In the genomic region with DNA sequence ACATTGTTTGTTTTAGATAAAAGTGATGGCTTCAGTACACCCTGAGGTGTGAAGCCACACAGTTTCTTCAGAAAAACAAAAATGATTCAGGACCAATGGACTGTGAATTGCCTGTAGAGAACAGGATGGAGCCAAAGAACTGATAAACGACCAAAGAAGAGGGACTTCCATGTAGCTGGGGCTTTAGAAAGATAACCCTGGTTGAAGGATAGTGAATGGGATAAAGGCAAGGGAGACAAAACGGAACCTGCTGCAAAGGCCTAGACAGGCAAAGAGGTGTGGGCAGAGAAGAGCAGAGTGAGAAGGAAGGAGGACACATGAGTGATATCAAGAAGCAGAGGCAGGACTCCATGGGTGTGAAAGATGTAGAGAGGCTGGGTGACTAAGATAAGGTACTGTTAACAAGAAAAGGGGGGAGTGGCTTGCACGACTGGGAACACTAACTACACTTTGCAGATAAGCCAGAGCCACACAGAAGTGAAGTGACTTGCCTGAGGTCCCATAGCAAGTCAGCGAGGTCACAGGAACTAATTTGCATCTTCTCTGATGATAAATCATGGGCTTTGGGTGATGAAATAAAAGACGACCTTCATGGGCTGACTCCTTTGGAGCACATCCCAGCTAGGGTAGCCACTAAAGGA, we compare ENCODE assay signal across 1 cellular context.
TF ChIP-seq lines count a peak whose summit lies in the region.

No MANE protein-coding gene starts in this region.

TF ChIP-seq in HepG2, 621 proteins besides CTCF, POLR2A, EP300 and RAD21 (continued from another document):
- TF ChIP-seq, protein P1, sequence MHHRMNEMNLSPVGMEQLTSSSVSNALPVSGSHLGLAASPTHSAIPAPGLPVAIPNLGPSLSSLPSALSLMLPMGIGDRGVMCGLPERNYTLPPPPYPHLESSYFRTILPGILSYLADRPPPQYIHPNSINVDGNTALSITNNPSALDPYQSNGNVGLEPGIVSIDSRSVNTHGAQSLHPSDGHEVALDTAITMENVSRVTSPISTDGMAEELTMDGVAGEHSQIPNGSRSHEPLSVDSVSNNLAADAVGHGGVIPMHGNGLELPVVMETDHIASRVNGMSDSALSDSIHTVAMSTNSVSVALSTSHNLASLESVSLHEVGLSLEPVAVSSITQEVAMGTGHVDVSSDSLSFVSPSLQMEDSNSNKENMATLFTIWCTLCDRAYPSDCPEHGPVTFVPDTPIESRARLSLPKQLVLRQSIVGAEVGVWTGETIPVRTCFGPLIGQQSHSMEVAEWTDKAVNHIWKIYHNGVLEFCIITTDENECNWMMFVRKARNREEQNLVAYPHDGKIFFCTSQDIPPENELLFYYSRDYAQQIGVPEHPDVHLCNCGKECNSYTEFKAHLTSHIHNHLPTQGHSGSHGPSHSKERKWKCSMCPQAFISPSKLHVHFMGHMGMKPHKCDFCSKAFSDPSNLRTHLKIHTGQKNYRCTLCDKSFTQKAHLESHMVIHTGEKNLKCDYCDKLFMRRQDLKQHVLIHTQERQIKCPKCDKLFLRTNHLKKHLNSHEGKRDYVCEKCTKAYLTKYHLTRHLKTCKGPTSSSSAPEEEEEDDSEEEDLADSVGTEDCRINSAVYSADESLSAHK (CRISPR knock-in tag; IDR thresholded peaks at IDR 0.05; ENCODE audit: borderline replicate concordance), result no peak
- no peak for TF ChIP-seq IRX3 (CRISPR knock-in tag; IDR thresholded peaks at IDR 0.05; ENCODE audit: borderline replicate concordance, low read depth)
- TF ChIP-seq, protein P2, sequence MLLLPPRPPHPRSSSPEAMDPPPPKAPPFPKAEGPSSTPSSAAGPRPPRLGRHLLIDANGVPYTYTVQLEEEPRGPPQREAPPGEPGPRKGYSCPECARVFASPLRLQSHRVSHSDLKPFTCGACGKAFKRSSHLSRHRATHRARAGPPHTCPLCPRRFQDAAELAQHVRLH (CRISPR knock-in tag; IDR thresholded peaks at IDR 0.05; ENCODE audit: borderline replicate concordance, low read depth), result no peak
- TF ChIP-seq, protein P3, sequence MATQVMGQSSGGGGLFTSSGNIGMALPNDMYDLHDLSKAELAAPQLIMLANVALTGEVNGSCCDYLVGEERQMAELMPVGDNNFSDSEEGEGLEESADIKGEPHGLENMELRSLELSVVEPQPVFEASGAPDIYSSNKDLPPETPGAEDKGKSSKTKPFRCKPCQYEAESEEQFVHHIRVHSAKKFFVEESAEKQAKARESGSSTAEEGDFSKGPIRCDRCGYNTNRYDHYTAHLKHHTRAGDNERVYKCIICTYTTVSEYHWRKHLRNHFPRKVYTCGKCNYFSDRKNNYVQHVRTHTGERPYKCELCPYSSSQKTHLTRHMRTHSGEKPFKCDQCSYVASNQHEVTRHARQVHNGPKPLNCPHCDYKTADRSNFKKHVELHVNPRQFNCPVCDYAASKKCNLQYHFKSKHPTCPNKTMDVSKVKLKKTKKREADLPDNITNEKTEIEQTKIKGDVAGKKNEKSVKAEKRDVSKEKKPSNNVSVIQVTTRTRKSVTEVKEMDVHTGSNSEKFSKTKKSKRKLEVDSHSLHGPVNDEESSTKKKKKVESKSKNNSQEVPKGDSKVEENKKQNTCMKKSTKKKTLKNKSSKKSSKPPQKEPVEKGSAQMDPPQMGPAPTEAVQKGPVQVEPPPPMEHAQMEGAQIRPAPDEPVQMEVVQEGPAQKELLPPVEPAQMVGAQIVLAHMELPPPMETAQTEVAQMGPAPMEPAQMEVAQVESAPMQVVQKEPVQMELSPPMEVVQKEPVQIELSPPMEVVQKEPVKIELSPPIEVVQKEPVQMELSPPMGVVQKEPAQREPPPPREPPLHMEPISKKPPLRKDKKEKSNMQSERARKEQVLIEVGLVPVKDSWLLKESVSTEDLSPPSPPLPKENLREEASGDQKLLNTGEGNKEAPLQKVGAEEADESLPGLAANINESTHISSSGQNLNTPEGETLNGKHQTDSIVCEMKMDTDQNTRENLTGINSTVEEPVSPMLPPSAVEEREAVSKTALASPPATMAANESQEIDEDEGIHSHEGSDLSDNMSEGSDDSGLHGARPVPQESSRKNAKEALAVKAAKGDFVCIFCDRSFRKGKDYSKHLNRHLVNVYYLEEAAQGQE (IDR thresholded peaks at IDR 0.05; ENCODE audit: borderline replicate concordance in 1 of 2, low read depth in 1 of 2, low read length in 2 of 2), result no peak
- no peak for TF ChIP-seq TBL1XR1 (IDR thresholded peaks at IDR 0.05; ENCODE audit: borderline replicate concordance, low read length, partially characterized antibody)
- TF ChIP-seq DNMT3B (CRISPR knock-in tag; conservative IDR thresholded peaks at IDR 0.05), result no peak
- no peak for TF ChIP-seq SCMH1 (CRISPR knock-in tag; IDR thresholded peaks at IDR 0.05; ENCODE audit: borderline replicate concordance)
- TF ChIP-seq, protein P4, sequence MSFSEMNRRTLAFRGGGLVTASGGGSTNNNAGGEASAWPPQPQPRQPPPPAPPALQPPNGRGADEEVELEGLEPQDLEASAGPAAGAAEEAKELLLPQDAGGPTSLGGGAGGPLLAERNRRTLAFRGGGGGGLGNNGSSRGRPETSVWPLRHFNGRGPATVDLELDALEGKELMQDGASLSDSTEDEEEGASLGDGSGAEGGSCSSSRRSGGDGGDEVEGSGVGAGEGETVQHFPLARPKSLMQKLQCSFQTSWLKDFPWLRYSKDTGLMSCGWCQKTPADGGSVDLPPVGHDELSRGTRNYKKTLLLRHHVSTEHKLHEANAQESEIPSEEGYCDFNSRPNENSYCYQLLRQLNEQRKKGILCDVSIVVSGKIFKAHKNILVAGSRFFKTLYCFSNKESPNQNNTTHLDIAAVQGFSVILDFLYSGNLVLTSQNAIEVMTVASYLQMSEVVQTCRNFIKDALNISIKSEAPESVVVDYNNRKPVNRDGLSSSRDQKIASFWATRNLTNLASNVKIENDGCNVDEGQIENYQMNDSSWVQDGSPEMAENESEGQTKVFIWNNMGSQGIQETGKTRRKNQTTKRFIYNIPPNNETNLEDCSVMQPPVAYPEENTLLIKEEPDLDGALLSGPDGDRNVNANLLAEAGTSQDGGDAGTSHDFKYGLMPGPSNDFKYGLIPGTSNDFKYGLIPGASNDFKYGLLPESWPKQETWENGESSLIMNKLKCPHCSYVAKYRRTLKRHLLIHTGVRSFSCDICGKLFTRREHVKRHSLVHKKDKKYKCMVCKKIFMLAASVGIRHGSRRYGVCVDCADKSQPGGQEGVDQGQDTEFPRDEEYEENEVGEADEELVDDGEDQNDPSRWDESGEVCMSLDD (CRISPR knock-in tag; IDR thresholded peaks at IDR 0.05; ENCODE audit: borderline replicate concordance), result no peak
- TF ChIP-seq, protein P5, sequence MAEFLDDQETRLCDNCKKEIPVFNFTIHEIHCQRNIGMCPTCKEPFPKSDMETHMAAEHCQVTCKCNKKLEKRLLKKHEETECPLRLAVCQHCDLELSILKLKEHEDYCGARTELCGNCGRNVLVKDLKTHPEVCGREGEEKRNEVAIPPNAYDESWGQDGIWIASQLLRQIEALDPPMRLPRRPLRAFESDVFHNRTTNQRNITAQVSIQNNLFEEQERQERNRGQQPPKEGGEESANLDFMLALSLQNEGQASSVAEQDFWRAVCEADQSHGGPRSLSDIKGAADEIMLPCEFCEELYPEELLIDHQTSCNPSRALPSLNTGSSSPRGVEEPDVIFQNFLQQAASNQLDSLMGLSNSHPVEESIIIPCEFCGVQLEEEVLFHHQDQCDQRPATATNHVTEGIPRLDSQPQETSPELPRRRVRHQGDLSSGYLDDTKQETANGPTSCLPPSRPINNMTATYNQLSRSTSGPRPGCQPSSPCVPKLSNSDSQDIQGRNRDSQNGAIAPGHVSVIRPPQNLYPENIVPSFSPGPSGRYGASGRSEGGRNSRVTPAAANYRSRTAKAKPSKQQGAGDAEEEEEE (CRISPR knock-in tag; IDR thresholded peaks at IDR 0.05; ENCODE audit: borderline replicate concordance), result no peak
- TF ChIP-seq TSC22D2 (CRISPR knock-in tag; IDR thresholded peaks at IDR 0.05; ENCODE audit: borderline replicate concordance), result no peak
- TF ChIP-seq PCBP2 (optimal IDR thresholded peaks at IDR 0.05; ENCODE audit: low read depth, low read length, poor library complexity, severe bottlenecking), result no peak
- TF ChIP-seq, protein P6, sequence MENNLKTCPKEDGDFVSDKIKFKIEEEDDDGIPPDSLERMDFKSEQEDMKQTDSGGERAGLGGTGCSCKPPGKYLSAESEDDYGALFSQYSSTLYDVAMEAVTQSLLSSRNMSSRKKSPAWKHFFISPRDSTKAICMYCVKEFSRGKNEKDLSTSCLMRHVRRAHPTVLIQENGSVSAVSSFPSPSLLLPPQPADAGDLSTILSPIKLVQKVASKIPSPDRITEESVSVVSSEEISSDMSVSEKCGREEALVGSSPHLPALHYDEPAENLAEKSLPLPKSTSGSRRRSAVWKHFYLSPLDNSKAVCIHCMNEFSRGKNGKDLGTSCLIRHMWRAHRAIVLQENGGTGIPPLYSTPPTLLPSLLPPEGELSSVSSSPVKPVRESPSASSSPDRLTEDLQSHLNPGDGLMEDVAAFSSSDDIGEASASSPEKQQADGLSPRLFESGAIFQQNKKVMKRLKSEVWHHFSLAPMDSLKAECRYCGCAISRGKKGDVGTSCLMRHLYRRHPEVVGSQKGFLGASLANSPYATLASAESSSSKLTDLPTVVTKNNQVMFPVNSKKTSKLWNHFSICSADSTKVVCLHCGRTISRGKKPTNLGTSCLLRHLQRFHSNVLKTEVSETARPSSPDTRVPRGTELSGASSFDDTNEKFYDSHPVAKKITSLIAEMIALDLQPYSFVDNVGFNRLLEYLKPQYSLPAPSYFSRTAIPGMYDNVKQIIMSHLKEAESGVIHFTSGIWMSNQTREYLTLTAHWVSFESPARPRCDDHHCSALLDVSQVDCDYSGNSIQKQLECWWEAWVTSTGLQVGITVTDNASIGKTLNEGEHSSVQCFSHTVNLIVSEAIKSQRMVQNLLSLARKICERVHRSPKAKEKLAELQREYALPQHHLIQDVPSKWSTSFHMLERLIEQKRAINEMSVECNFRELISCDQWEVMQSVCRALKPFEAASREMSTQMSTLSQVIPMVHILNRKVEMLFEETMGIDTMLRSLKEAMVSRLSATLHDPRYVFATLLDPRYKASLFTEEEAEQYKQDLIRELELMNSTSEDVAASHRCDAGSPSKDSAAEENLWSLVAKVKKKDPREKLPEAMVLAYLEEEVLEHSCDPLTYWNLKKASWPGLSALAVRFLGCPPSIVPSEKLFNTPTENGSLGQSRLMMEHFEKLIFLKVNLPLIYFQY (CRISPR knock-in tag; IDR thresholded peaks at IDR 0.05; ENCODE audit: borderline replicate concordance), result no peak
- no peak for TF ChIP-seq HIVEP1 (CRISPR knock-in tag; IDR thresholded peaks at IDR 0.05)
- TF ChIP-seq, protein P7, sequence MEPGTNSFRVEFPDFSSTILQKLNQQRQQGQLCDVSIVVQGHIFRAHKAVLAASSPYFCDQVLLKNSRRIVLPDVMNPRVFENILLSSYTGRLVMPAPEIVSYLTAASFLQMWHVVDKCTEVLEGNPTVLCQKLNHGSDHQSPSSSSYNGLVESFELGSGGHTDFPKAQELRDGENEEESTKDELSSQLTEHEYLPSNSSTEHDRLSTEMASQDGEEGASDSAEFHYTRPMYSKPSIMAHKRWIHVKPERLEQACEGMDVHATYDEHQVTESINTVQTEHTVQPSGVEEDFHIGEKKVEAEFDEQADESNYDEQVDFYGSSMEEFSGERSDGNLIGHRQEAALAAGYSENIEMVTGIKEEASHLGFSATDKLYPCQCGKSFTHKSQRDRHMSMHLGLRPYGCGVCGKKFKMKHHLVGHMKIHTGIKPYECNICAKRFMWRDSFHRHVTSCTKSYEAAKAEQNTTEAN (CRISPR knock-in tag; conservative IDR thresholded peaks at IDR 0.05), result no peak
- no peak for TF ChIP-seq IRF2 (CRISPR knock-in tag; IDR thresholded peaks at IDR 0.05)
- TF ChIP-seq ZNF768 (CRISPR knock-in tag; IDR thresholded peaks at IDR 0.05), result no peak
- TF ChIP-seq ZNF20 (CRISPR knock-in tag; IDR thresholded peaks at IDR 0.05), result no peak
- TF ChIP-seq RAD51 (IDR thresholded peaks at IDR 0.05; ENCODE audit: borderline replicate concordance), result no peak
